In genomic region chr10:1735562-1735961, GRCh38 we compare ENCODE assay signal across 22 cellular contexts. TPM values are rescaled to one million over a fixed set of nuclear protein-coding genes. Genes with fewer than 3 reads are reported as not detected.
DNase-seq lines count a peak whose midpoint lies in the region; ATAC-seq, FAIRE-seq and TF ChIP-seq lines count a peak whose summit lies in the region.
"Had no signal": no experiment of that assay in that cellular context is flagged by ENCODE, and none has a peak within 500 bp of the region (broad histone marks: within the 10 kb centered on the region; RNA-seq: fewer than 3 reads in every experiment).

No MANE protein-coding gene starts in this region.

- H3K36me3 Mint-ChIP-seq in brain (no peaks in the 10 kb centered on the region), neural progenitor cell (no peaks in the 10 kb centered on the region)
- no peaks in the 10 kb centered on the region for H3K36me3 Mint-ChIP-seq in naive thymus-derived CD4-positive, alpha-beta T cell

- peak; percentile 13 for DNase-seq in NCI-H2107 treated with DMSO at 0.1 percent for 48 hours (lab: John Stamatoyannopoulos, UW; ENCODE audit: unreplicated experiment)
- DNase-seq in NCI-H2107 (lab: John Stamatoyannopoulos, UW), result no peak
- no peak for DNase-seq in GM18507 (ENCODE audit: extremely low spot score, insufficient read length, low read depth)
- no peak for DNase-seq in neural progenitor cell (ENCODE audit: low spot score)
- DNase-seq in DMS79 treated with DMSO at 0.1 percent for 48 hours (lab: John Stamatoyannopoulos, UW), result no peak
- DNase-seq in naive thymus-derived CD4-positive, alpha-beta T cell, result no peak
- DNase-seq: activated CD4-positive, alpha-beta memory T cell treated with anti-CD3 and anti-CD28 coated beads, Interleukin-2, amount 10 ng/mL, durations not matched to agents 7 days and 5 days; activated gamma-delta T cell; CD8-positive, alpha-beta memory T cell; DMS153; effector CD4-positive, alpha-beta T cell; MM.1S; NCI-H1694 treated with DMSO at 0.1 percent for 48 hours; NCI-H2227 treated with DMSO at 0.1 percent for 48 hours; NCI-H82; OCI-M1; T-helper 9 cell; transverse colon had no signal

- H3K9me3 Mint-ChIP-seq in brain, result peaks cover 0 to 4% (median 0%) of the 10 kb centered on the region in 5 experiments
- H3K9me3 Mint-ChIP-seq in neural progenitor cell, result no peaks in the 10 kb centered on the region
- no peaks in the 10 kb centered on the region for H3K9me3 Mint-ChIP-seq in naive thymus-derived CD4-positive, alpha-beta T cell
- H3K9me3 Mint-ChIP-seq: activated CD4-positive, alpha-beta memory T cell treated with anti-CD3 and anti-CD28 coated beads, Interleukin-2, amount 10 ng/mL, durations not matched to agents 7 days and 5 days; CD8-positive, alpha-beta memory T cell had no signal

- H3K27ac ChIP-seq in neural progenitor cell, result no peak overlapping the region
- H3K27ac ChIP-seq in naive thymus-derived CD4-positive, alpha-beta T cell (ENCODE audit: low read depth, low read length), result no peak overlapping the region
- H3K27ac ChIP-seq: transverse colon had no signal

- H3K27me3 ChIP-seq in neural progenitor cell, result peaks cover 81% of the 10 kb centered on the region
- H3K27me3 ChIP-seq in naive thymus-derived CD4-positive, alpha-beta T cell (ENCODE audit: control insufficient read depth in 2 of 2, insufficient read depth in 2 of 2, low read length in 2 of 2), result peaks cover 2 to 4% of the 10 kb centered on the region in 2 donors

- peak overlapping the region; percentile 98 for H3K4me2 ChIP-seq in neural progenitor cell

- intact Hi-C loops in naive thymus-derived CD4-positive, alpha-beta T cell (cut with micrococcal nuclease), result no loop called here

- H3K4me1 Mint-ChIP-seq in brain (peaks cover 82% of the 10 kb centered on the region), neural progenitor cell (peaks cover 26% of the 10 kb centered on the region)
- H3K4me1 Mint-ChIP-seq in naive thymus-derived CD4-positive, alpha-beta T cell, result peaks cover 0 to 15% (median 9%) of the 10 kb centered on the region in 7 donors
- H3K4me1 Mint-ChIP-seq: activated CD4-positive, alpha-beta memory T cell treated with anti-CD3 and anti-CD28 coated beads, Interleukin-2, amount 10 ng/mL, durations not matched to agents 7 days and 5 days had no signal

- H3K4me3 ChIP-seq in neural progenitor cell, result no peak overlapping the region
- H3K4me3 ChIP-seq in naive thymus-derived CD4-positive, alpha-beta T cell (ENCODE audit: low read length), result no peak overlapping the region
- H3K4me3 ChIP-seq: transverse colon had no signal

- peak; percentile 67 for FAIRE-seq in GM18507 (lab: Jason Lieb, UNC)
- FAIRE-seq: G401.6 had no signal

- H3K9ac ChIP-seq in neural progenitor cell, result no peak overlapping the region

- no peak for TF ChIP-seq CTCF in brain (conservative IDR thresholded peaks at IDR 0.05)
- TF ChIP-seq CTCF in neural progenitor cell (IDR thresholded peaks at IDR 0.05), result no peak

- no peaks in the 10 kb centered on the region for H4K20me1 ChIP-seq in neural progenitor cell (ENCODE audit: low read depth)

- peak overlapping the region in 2 of 5 experiments; percentile 10 to 49 for H3K27ac Mint-ChIP-seq in brain
- no peak overlapping the region for H3K27ac Mint-ChIP-seq in neural progenitor cell
- H3K27ac Mint-ChIP-seq in naive thymus-derived CD4-positive, alpha-beta T cell, result no peak overlapping the region
- H3K27ac Mint-ChIP-seq: activated CD4-positive, alpha-beta memory T cell treated with anti-CD3 and anti-CD28 coated beads, Interleukin-2, amount 10 ng/mL, durations not matched to agents 7 days and 5 days; CD8-positive, alpha-beta memory T cell had no signal

- H3K27me3 Mint-ChIP-seq in brain, result peaks cover 37% of the 10 kb centered on the region
- H3K27me3 Mint-ChIP-seq in neural progenitor cell (ENCODE audit: insufficient read depth, low read depth), result peaks cover 19% of the 10 kb centered on the region
- peaks cover 81 to 91% (median 82%) of the 10 kb centered on the region in 5 donors for H3K27me3 Mint-ChIP-seq in naive thymus-derived CD4-positive, alpha-beta T cell

- H3K79me2 ChIP-seq in neural progenitor cell (ENCODE audit: low read depth), result no peaks in the 10 kb centered on the region

- peak overlapping the region; percentile 87 to 98 (median 90) for H3K4me3 Mint-ChIP-seq in brain
- H3K4me3 Mint-ChIP-seq in neural progenitor cell, result peak overlapping the region; percentile 90
- peak overlapping the region in 2 of 10 donors; percentile 36 to 40 for H3K4me3 Mint-ChIP-seq in naive thymus-derived CD4-positive, alpha-beta T cell
- H3K4me3 Mint-ChIP-seq: activated CD4-positive, alpha-beta memory T cell treated with anti-CD3 and anti-CD28 coated beads, Interleukin-2, amount 10 ng/mL, durations not matched to agents 7 days and 5 days had no signal

- peaks cover 31% of the 10 kb centered on the region for H3F3A ChIP-seq in neural progenitor cell (ENCODE audit: low read depth)

- CTCF ChIA-PET in naive thymus-derived CD4-positive, alpha-beta T cell (lab: Charles Lee), result no interaction called here

- H3K9me3 ChIP-seq in neural progenitor cell (ENCODE audit: low read depth), result no peaks in the 10 kb centered on the region
- no peaks in the 10 kb centered on the region for H3K9me3 ChIP-seq in naive thymus-derived CD4-positive, alpha-beta T cell (ENCODE audit: control insufficient read depth in 2 of 3, low read length in 3 of 3)
- H3K9me3 ChIP-seq: transverse colon had no signal

- no peak for ATAC-seq in HG03354 (IDR thresholded peaks at IDR 0.05; ENCODE audit: poor library complexity, severe bottlenecking, unreplicated experiment)
- ATAC-seq in naive thymus-derived CD4-positive, alpha-beta T cell, result no peak
- ATAC-seq: HCT116 had no signal

- H3K4me1 ChIP-seq in neural progenitor cell, result peaks cover 25% of the 10 kb centered on the region
- no peaks in the 10 kb centered on the region for H3K4me1 ChIP-seq in naive thymus-derived CD4-positive, alpha-beta T cell (ENCODE audit: control insufficient read depth in 2 of 2, insufficient read depth in 2 of 2, low read length in 2 of 2)

- no peaks in the 10 kb centered on the region for H3K36me3 ChIP-seq in neural progenitor cell
- no peaks in the 10 kb centered on the region for H3K36me3 ChIP-seq in naive thymus-derived CD4-positive, alpha-beta T cell (ENCODE audit: control insufficient read depth in 2 of 3, insufficient read depth in 3 of 3, low read length in 3 of 3)
- H3K36me3 ChIP-seq: transverse colon had no signal

- POLR2A ChIA-PET in naive thymus-derived CD4-positive, alpha-beta T cell (lab: Charles Lee), result no interaction called here

- no peak overlapping the region for H2AFZ ChIP-seq in neural progenitor cell (replicated peaks)

RNA-seq across cellular contexts. Expression of gene ADARB2, which starts 1.8 kb away (rescaled TPM):
- 23.3 TPM for polyA plus RNA-seq in brain (ENCODE audit: insufficient read depth, low read depth, low replicate concordance)
- total RNA-seq in neural progenitor cell (ENCODE audit: low replicate concordance), result 0.99 TPM in 1 of 2 replicates, not detected in the other
- 10 to 100 TPM in 2 of 5 experiments, under 1 TPM in 2, not detected in 1; 0.05 to 13.6 (median 6.3) TPM for total RNA-seq in naive thymus-derived CD4-positive, alpha-beta T cell
- not detected for polyA plus RNA-seq in naive thymus-derived CD4-positive, alpha-beta T cell
- total RNA-seq: CD8-positive, alpha-beta memory T cell had no signal
- polyA plus RNA-seq: CD8-positive, alpha-beta memory T cell had no signal
